Comparison of ENCODE assay signal across 9 cellular contexts in the genomic region with DNA sequence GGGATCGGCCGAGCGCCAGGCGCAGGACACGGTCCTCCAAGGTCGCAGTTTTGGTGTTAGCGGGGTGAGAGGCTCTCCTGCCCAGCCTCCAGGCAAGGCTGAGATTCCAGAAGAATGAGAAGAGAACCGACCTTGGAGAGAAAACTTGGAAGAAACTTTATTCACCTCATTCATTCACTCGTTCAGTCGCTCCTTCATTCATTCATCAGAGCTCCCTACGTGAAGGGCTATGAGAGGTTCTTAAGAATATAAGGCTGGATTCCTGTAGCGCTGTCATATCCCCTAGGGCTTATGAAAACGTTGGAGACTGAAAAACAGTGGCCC. TPM values are rescaled to one million over a fixed set of nuclear protein-coding genes. Genes with fewer than 3 reads are reported as not detected.
A peak's percentile ranks its signal among the peaks of the same experiment; 100 is the strongest.
DNase-seq lines count a peak whose midpoint lies in the region; ATAC-seq, FAIRE-seq and TF ChIP-seq lines count a peak whose summit lies in the region.
"Had no signal": no experiment of that assay in that cellular context is flagged by ENCODE, and none has a peak within 500 bp of the region (broad histone marks: within the 10 kb centered on the region; RNA-seq: fewer than 3 reads in every experiment).

No MANE protein-coding gene starts in this region.

- H3K4me3 ChIP-seq in right atrium auricular region = peak overlapping the region; percentile 70 to 72
- H3K4me3 ChIP-seq in K562 = peak overlapping the region; percentile 84
- peak overlapping the region; percentile 54 to 56 for H3K4me3 ChIP-seq in aorta (ENCODE audit: low read length in 2 of 2)

- in situ Hi-C loops in K562 (cut with MboI) (no loop called here), GM13977 (cut with MboI; ENCODE audit: low pct_unique_long_range_greater_than_20kb, low sequenced_read_pairs, unreplicated experiment) (no loop called here)

- TF ChIP-seq CTCF in right atrium auricular region (IDR thresholded peaks at IDR 0.05) (peak in 1 of 2 donors; percentile 1), K562 (IDR thresholded peaks at IDR 0.05 in 2 of 3, conservative IDR thresholded peaks at IDR 0.05 in 1 of 3; ENCODE audit: insufficient read depth in 2 of 3, low read depth in 1 of 3, low read length in 3 of 3) (no peak), GM13977 (IDR thresholded peaks at IDR 0.05; ENCODE audit: extremely low read depth, insufficient read depth, missing control alignments) (no peak)

- H3K9ac ChIP-seq in K562 (ENCODE audit: insufficient read depth in 1 of 2, low read depth in 2 of 2, low read length in 2 of 2) = peak overlapping the region; percentile 76 to 88

- H3K4me3 Mint-ChIP-seq in memory B cell = peak overlapping the region; percentile 92

- H3K79me2 ChIP-seq in K562 (ENCODE audit: control insufficient read depth, insufficient read depth, low read length) = peaks cover 40% of the 10 kb centered on the region

- H3K4me1 Mint-ChIP-seq in memory B cell = peaks cover 11% of the 10 kb centered on the region

- H3K27me3 Mint-ChIP-seq in memory B cell = peaks cover 28% of the 10 kb centered on the region

- H3K4me1 ChIP-seq in right atrium auricular region (peaks cover 0 to 30% of the 10 kb centered on the region in 2 donors), K562 (replicated peaks in 1 of 2; ENCODE audit: control insufficient read depth in 2 of 2, insufficient read depth in 2 of 2, low read length in 2 of 2) (peaks cover 17 to 18% of the 10 kb centered on the region in 2 experiments; a peak in 4 of 5 replicates), aorta (ENCODE audit: control insufficient read depth in 1 of 2, insufficient read depth in 2 of 2, low read length in 2 of 2) (no peaks in the 10 kb centered on the region)

- no peak; the same call in 1 of the 2 replicates for TF ChIP-seq POLR2A in K562 (conservative IDR thresholded peaks at IDR 0.05)

- no TSS peak for BruUV-seq in K562 (replicated peaks; lab: Mats Ljungman, UMichigan)

- POLR2A ChIA-PET in K562 (lab: Yijun Ruan, JAX) = interaction anchor here (0.6 to 1.3 kb wide), 2 partner anchors 79 to 160 kb away, joined by 3 read pairs; no protein-coding TSS in a partner anchor

- CTCF ChIA-PET in K562 (lab: Yijun Ruan, JAX; ENCODE audit: low intra/inter-chr PET ratio) = no interaction called here

- no peak for TF ChIP-seq RAD21 in K562 (CRISPR knock-in tag; conservative IDR thresholded peaks at IDR 0.05 in 1 of 2, IDR thresholded peaks at IDR 0.05 in 1 of 2)

- H3K36me3 ChIP-seq in right atrium auricular region (no peaks in the 10 kb centered on the region), K562 (ENCODE audit: control insufficient read depth, insufficient read depth, low read length) (peaks cover 5% of the 10 kb centered on the region; the same call in 1 of the 3 replicates), aorta (ENCODE audit: control insufficient read depth in 1 of 2, insufficient read depth in 2 of 2, low read length in 1 of 2) (no peaks in the 10 kb centered on the region)

- H3K4me2 ChIP-seq in K562 (ENCODE audit: insufficient read depth, low read length) = peak overlapping the region; percentile 82

- 0% methylated on average over 7 of the region's 13 CpGs for WGBS in K562 (ENCODE audit: insufficient coverage, low coverage, missing lambda C conversion rate)
- 0 to 1% methylated on average over 13 of the region's 13 CpGs for WGBS in aorta, 2 donors

- DNase-seq in right atrium auricular region (ENCODE audit: low spot score) (no peak), Right ventricle myocardium inferior (ENCODE audit: missing footprints) (no peak), K562 (ENCODE audit: extremely low read depth in 1 of 4, low spot score in 3 of 4) (no peak), memory B cell (ENCODE audit: low spot score in 2 of 2) (no peak), aorta (no peak), GM13977 (ENCODE audit: low spot score) (no peak), globus pallidus (ENCODE audit: low spot score) (no peak), AG08396 (ENCODE audit: low spot score) (no peak)

- H3K9me3 ChIP-seq in right atrium auricular region (no peaks in the 10 kb centered on the region), K562 (replicated peaks; ENCODE audit: control insufficient read depth, insufficient read depth, low read depth, low read length) (no peaks in the 10 kb centered on the region), aorta (ENCODE audit: control insufficient read depth, low read length) (no peaks in the 10 kb centered on the region)

- no peaks in the 10 kb centered on the region for H3K9me3 Mint-ChIP-seq in memory B cell

- FAIRE-seq in K562 (lab: Jason Lieb, UNC) = no peak
- FAIRE-seq: TTC549 had no signal

- H3K27ac Mint-ChIP-seq in memory B cell = no peak overlapping the region

- intact Hi-C loops in Right ventricle myocardium inferior (cut with DNase I) = loop anchor here (2.0 to 5.0 kb wide), 4 partner anchors 21 to 194 kb away; a partner anchor contains a TSS
- intact Hi-C loops in K562 (cut with micrococcal nuclease) = no loop called here
- intact Hi-C loops in aorta (cut with DNase I) = loop anchor here in 1 of 2 donors (2.0 to 5.0 kb wide), 3 partner anchors 17 to 116 kb away; no protein-coding TSS in a partner anchor

- H3K27me3 ChIP-seq in right atrium auricular region (no peaks in the 10 kb centered on the region), K562 (ENCODE audit: control insufficient read depth in 2 of 2, insufficient read depth in 2 of 2, low read length in 2 of 2) (no peaks in the 10 kb centered on the region; a peak in 1 of 5 replicates), aorta (ENCODE audit: control insufficient read depth in 1 of 2, insufficient read depth in 2 of 2, low read length in 1 of 2) (no peaks in the 10 kb centered on the region)

- ATAC-seq in Right ventricle myocardium inferior = no peak
- no peak for ATAC-seq in K562
- ATAC-seq in memory B cell (ENCODE audit: low read depth) = no peak
- no peak for ATAC-seq in aorta (ENCODE audit: low FRiP score)

- H3K9me1 ChIP-seq in K562 (ENCODE audit: control insufficient read depth, insufficient read depth, low read length) = no peaks in the 10 kb centered on the region

- peak overlapping the region; percentile 82 to 95 for H3K27ac ChIP-seq in right atrium auricular region
- peak overlapping the region; percentile 78 for H3K27ac ChIP-seq in K562 (ENCODE audit: extremely low read depth, low read depth, low read length)
- peak overlapping the region; percentile 88 to 91 for H3K27ac ChIP-seq in aorta (ENCODE audit: low read depth in 1 of 2, low read length in 2 of 2)

- H4K20me1 ChIP-seq in K562 (replicated peaks; ENCODE audit: control insufficient read depth, insufficient read depth, low read length) = peaks cover 16% of the 10 kb centered on the region; the same call in 1 of the 2 replicates

- TF ChIP-seq EP300 in K562 (IDR thresholded peaks at IDR 0.05; ENCODE audit: low read length) = no peak

- no peaks in the 10 kb centered on the region for H3K36me3 Mint-ChIP-seq in memory B cell

- H2AFZ ChIP-seq in K562 (ENCODE audit: low read depth, low read length) = peak overlapping the region; percentile 96

TF ChIP-seq in K562, 482 proteins besides CTCF, POLR2A, EP300 and RAD21 (continues in another document):
- no peak for TF ChIP-seq PRMT5 (CRISPR knock-in tag; IDR thresholded peaks at IDR 0.05)
- TF ChIP-seq, protein P1, sequence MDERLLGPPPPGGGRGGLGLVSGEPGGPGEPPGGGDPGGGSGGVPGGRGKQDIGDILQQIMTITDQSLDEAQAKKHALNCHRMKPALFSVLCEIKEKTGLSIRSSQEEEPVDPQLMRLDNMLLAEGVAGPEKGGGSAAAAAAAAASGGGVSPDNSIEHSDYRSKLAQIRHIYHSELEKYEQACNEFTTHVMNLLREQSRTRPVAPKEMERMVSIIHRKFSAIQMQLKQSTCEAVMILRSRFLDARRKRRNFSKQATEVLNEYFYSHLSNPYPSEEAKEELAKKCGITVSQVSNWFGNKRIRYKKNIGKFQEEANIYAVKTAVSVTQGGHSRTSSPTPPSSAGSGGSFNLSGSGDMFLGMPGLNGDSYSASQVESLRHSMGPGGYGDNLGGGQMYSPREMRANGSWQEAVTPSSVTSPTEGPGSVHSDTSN (CRISPR knock-in tag; IDR thresholded peaks at IDR 0.05; ENCODE audit: low read depth) = no peak
- TF ChIP-seq, protein P1 (tag; conservative IDR thresholded peaks at IDR 0.05; ENCODE audit: low read depth) = no peak
- TF ChIP-seq FOSL1 (tag; conservative IDR thresholded peaks at IDR 0.05) = peak; percentile 5; the same call in 1 of the 2 replicates

RNA-seq across cellular contexts. Expression of a gene that starts 1.0 kb away (rescaled TPM):
- total RNA-seq in right atrium auricular region = 10 to 100 TPM; 48.9 to 49.1 TPM
- 29.1 TPM for total RNA-seq in Right ventricle myocardium inferior
- total RNA-seq in K562 (2011; cell fraction: chromatin; rRNA removed; ENCODE audit: low replicate concordance) = 67.4 and 250 TPM in 2 replicates
- total RNA-seq in K562 (2011; cell fraction: nucleolus; rRNA removed) = 31.9 and 47.6 TPM in 2 replicates
- total RNA-seq in K562 (2011; cell fraction: nucleoplasm; rRNA removed) = 49.3 and 53.9 TPM in 2 replicates
- 83.7 and 92.6 TPM in 2 replicates for total RNA-seq in K562 (2014; rRNA removed)
- 41.3 and 48.4 TPM in 2 replicates for total RNA-seq in K562 (2014; rRNA removed; fragmentation: Illumina TruSeq; extraction: Trizol)
- 38.5 and 39.7 TPM in 2 replicates for total RNA-seq in K562 (2015; rRNA removed; fragmentation: Illumina TruSeq; extraction: Trizol)
- total RNA-seq in K562 (2021) = 90.1 and 95.3 TPM in 2 replicates
- polyA plus RNA-seq in K562 (2011; rRNA removed) = 34.6 and 38.8 TPM in 2 replicates
- polyA plus RNA-seq in K562 (2011; cell fraction: cytosol; rRNA removed) = 27.1 and 27.6 TPM in 2 replicates
- 41.9 and 53.7 TPM in 2 replicates for polyA plus RNA-seq in K562 (2011; cell fraction: nucleus; rRNA removed)
- polyA plus RNA-seq in K562 (2012) = 35.6 and 48.6 TPM in 2 replicates
- polyA plus RNA-seq in K562 (2014; fragmentation: Illumina TruSeq; extraction: Trizol) = 59.0 and 68.9 TPM in 2 replicates
- polyA plus RNA-seq in K562 (2014; fragmentation: Nextera tagmentation; extraction: Ambion mirVana) = 10 to 100 TPM; 16.3 to 26.1 TPM
- polyA plus RNA-seq in K562 (2014; rRNA removed) = 38.7 and 39.3 TPM in 2 replicates
- 95.5 and 107 TPM in 2 replicates for polyA minus RNA-seq in K562 (2011; rRNA and poly(A)+ RNA removed)
- 77.2 and 89.1 TPM in 2 replicates for polyA minus RNA-seq in K562 (2011; cell fraction: cytosol; rRNA and poly(A)+ RNA removed)
- polyA minus RNA-seq in K562 (2011; cell fraction: nucleus; rRNA and poly(A)+ RNA removed) = 28.9 and 59.1 TPM in 2 replicates
- 1,000 to 10,000 TPM; 1,394 to 1,963 TPM for total RNA-seq in aorta
- 100 to 1,000 TPM; 205 to 244 TPM for polyA plus RNA-seq in aorta

Comparison
In these comparisons a context has a peak if more than half of its experiments do, and no peak if none do; other contexts are left out.
1. RNA of a gene that starts 1.0 kb away (total RNA-seq): 1,394 to 1,963 TPM in aorta; 31.9 to 250 TPM in K562, 48.9 to 49.1 TPM in right atrium auricular region and 29.1 TPM in Right ventricle myocardium inferior (single experiment); every median in the first group is over 4 times any median in the second.
2. Peak in every context shown above with its lines, with median percentiles within 50 percentile points of each other: H3K27ac ChIP-seq and H3K4me3 ChIP-seq.